23 cellular contexts compared by ENCODE assay signal in the genomic region with DNA sequence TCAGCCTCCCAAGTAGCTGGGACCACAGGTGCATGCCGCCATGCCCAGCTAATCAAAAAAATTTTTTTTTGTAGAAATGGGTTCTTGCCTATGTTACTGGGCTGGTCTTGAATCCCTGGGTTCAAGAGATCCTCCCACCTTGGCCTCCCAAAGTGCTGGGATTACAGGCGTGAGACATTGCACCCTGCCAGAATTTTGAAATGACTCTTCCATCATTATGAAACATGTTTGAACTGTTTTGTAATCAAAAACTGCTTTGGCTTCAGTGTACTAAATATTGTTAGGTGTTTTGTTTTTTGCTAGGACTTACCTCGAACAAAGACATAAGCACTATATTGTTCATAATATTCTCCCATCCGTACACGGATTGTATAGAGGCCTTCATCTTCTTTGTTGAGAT. TPM values are rescaled to one million over a fixed set of nuclear protein-coding genes. Genes with fewer than 3 reads are reported as not detected.
DNase-seq lines count a peak whose midpoint lies in the region; ATAC-seq, FAIRE-seq and TF ChIP-seq lines count a peak whose summit lies in the region.
"Had no signal": no experiment of that assay in that cellular context is flagged by ENCODE, and none has a peak within 500 bp of the region (broad histone marks: within the 10 kb centered on the region; RNA-seq: fewer than 3 reads in every experiment).

No MANE protein-coding gene starts in this region.

- peaks cover 2% of the 10 kb centered on the region for H3K36me3 Mint-ChIP-seq in osteocyte (ENCODE audit: unreplicated experiment)
- peaks cover 2% of the 10 kb centered on the region for H3K36me3 Mint-ChIP-seq in activated CD4-positive, alpha-beta memory T cell treated with anti-CD3 and anti-CD28 coated beads for 36 hours

- H3K27ac ChIP-seq in Karpas-422 (ENCODE audit: low read length) (no peak overlapping the region), HepG2 (ENCODE audit: extremely low read length, insufficient read depth, low read length) (peak overlapping the region; percentile 40), aorta (ENCODE audit: low read depth in 1 of 2, low read length in 2 of 2) (no peak overlapping the region)
- H3K27ac ChIP-seq: BLaER1, C4-2B had no signal

- no TSS peak for BruUV-seq in HepG2 (replicated peaks; lab: Mats Ljungman, UMichigan)

- H3K27me3 Mint-ChIP-seq in osteocyte (ENCODE audit: unreplicated experiment): no peaks in the 10 kb centered on the region
- H3K27me3 Mint-ChIP-seq in activated CD4-positive, alpha-beta memory T cell treated with anti-CD3 and anti-CD28 coated beads for 36 hours: no peaks in the 10 kb centered on the region
- H3K27me3 Mint-ChIP-seq: CD4-positive, alpha-beta T cell had no signal

- H3K4me3 ChIP-seq in Karpas-422 (ENCODE audit: low read length): no peak overlapping the region
- H3K4me3 ChIP-seq in HepG2 (replicated peaks in 1 of 3; ENCODE audit: insufficient read depth in 1 of 3, low read depth in 2 of 3, low read length in 3 of 3): peak overlapping the region in 2 of 3 experiments; percentile 10 to 21; a peak in 1 of 6 replicates
- no peak overlapping the region for H3K4me3 ChIP-seq in aorta (ENCODE audit: low read length in 2 of 2)
- H3K4me3 ChIP-seq: BLaER1, GM23338 had no signal

- no peak overlapping the region for H3K4me2 ChIP-seq in Karpas-422 (ENCODE audit: low read depth, low read length, poor library complexity, severe bottlenecking)
- H3K4me2 ChIP-seq in HepG2 (ENCODE audit: low read depth, low read length): peak overlapping the region; percentile 57
- H3K4me2 ChIP-seq: BLaER1, GM23338 had no signal

- H3K79me2 ChIP-seq in Karpas-422 (ENCODE audit: low read length) (no peaks in the 10 kb centered on the region), HepG2 (ENCODE audit: insufficient read depth, low read length) (no peaks in the 10 kb centered on the region)

- H3K27me3 ChIP-seq in Karpas-422 (ENCODE audit: low read length): no peaks in the 10 kb centered on the region
- H3K27me3 ChIP-seq in HepG2 (ENCODE audit: control insufficient read depth in 1 of 2, insufficient read depth in 2 of 2, low read length in 2 of 2): no peaks in the 10 kb centered on the region
- H3K27me3 ChIP-seq in aorta (ENCODE audit: control insufficient read depth in 1 of 2, insufficient read depth in 2 of 2, low read length in 1 of 2): no peaks in the 10 kb centered on the region
- H3K27me3 ChIP-seq: BLaER1 had no signal

- H2AFZ ChIP-seq in Karpas-422 (ENCODE audit: low read length) (0 out of 2 replicates have a peak overlapping the region, but pooled peaks have one; percentile 1), HepG2 (ENCODE audit: low read length) (no peak overlapping the region)
- H2AFZ ChIP-seq: GM23338 had no signal

- DNase-seq in Karpas-422: no peak
- DNase-seq in MV-4-11 (lab: John Stamatoyannopoulos, UW): peak; percentile 28
- DNase-seq in HepG2 (ENCODE audit: low spot score): no peak
- peak; percentile 36 for DNase-seq in osteocyte (ENCODE audit: extremely low spot score, unreplicated experiment)
- no peak for DNase-seq in posterior cingulate gyrus
- no peak for DNase-seq in activated CD4-positive, alpha-beta memory T cell treated with anti-CD3 and anti-CD28 coated beads for 36 hours
- DNase-seq in aorta: no peak
- DNase-seq: CD4-positive, alpha-beta T cell; CD8-positive, alpha-beta memory T cell; DMS 273 treated with DMSO at 0.1 percent for 48 hours; DMS79 treated with DMSO at 0.1 percent for 48 hours; GF-D8; H9 had no signal

- no peaks in the 10 kb centered on the region for H3K36me3 ChIP-seq in Karpas-422 (ENCODE audit: insufficient read depth, low read length)
- H3K36me3 ChIP-seq in HepG2 (replicated peaks in 1 of 2; ENCODE audit: control insufficient read depth in 1 of 2, insufficient read depth in 2 of 2, low read length in 2 of 2): no peaks in the 10 kb centered on the region
- peaks cover 5 to 10% of the 10 kb centered on the region in 2 donors for H3K36me3 ChIP-seq in aorta (ENCODE audit: control insufficient read depth in 1 of 2, insufficient read depth in 2 of 2, low read length in 1 of 2)
- H3K36me3 ChIP-seq: BLaER1 had no signal

- no peak overlapping the region for H3K4me3 Mint-ChIP-seq in osteocyte (ENCODE audit: unreplicated experiment)
- H3K4me3 Mint-ChIP-seq in activated CD4-positive, alpha-beta memory T cell treated with anti-CD3 and anti-CD28 coated beads for 36 hours: no peak overlapping the region
- H3K4me3 Mint-ChIP-seq: CD4-positive, alpha-beta T cell; CD8-positive, alpha-beta memory T cell; GM23338; H9 had no signal

- POLR2A ChIA-PET in HepG2 (lab: Yijun Ruan, JAX): no interaction called here
- POLR2A ChIA-PET in activated CD4-positive, alpha-beta memory T cell treated with anti-CD3 and anti-CD28 coated beads for 36 hours (lab: Charles Lee): no interaction called here

- H3K9me3 ChIP-seq in Karpas-422 (ENCODE audit: low read length) (no peaks in the 10 kb centered on the region), HepG2 (ENCODE audit: low read length) (no peaks in the 10 kb centered on the region), aorta (ENCODE audit: control insufficient read depth, low read length) (no peaks in the 10 kb centered on the region)
- H3K9me3 ChIP-seq: BLaER1 had no signal

- no peak for TF ChIP-seq RAD21 in HepG2 (CRISPR knock-in tag; IDR thresholded peaks at IDR 0.05)

- TF ChIP-seq POLR2A in HepG2 (IDR thresholded peaks at IDR 0.05; ENCODE audit: insufficient read depth in 1 of 2, low read depth in 2 of 2, low read length in 2 of 2): no peak

- H3K9ac ChIP-seq in Karpas-422 (ENCODE audit: low read length) (no peak overlapping the region), HepG2 (ENCODE audit: insufficient read depth, low read depth, low read length) (no peak overlapping the region)
- H3K9ac ChIP-seq: BLaER1 had no signal

- ATAC-seq in HepG2 (no peak), HG03280 (IDR thresholded peaks at IDR 0.05; ENCODE audit: unreplicated experiment) (no peak), aorta (ENCODE audit: low FRiP score) (no peak)
- ATAC-seq: GM23338, HCT116 had no signal

- intact Hi-C loops in HepG2 (cut with micrococcal nuclease; ENCODE audit: unreplicated experiment) (no loop called here), posterior cingulate gyrus (cut with DNase I) (no loop called here), aorta (cut with DNase I) (no loop called here)
- intact Hi-C loops in activated CD4-positive, alpha-beta memory T cell treated with anti-CD3 and anti-CD28 coated beads for 36 hours (cut with micrococcal nuclease): no loop called here

- H4K20me1 ChIP-seq in Karpas-422 (ENCODE audit: insufficient read depth, low read depth, low read length) (no peaks in the 10 kb centered on the region), HepG2 (ENCODE audit: insufficient read depth, low read length) (no peaks in the 10 kb centered on the region)
- H4K20me1 ChIP-seq: BLaER1 had no signal

- H3K9me2 ChIP-seq in Karpas-422 (replicated peaks; ENCODE audit: insufficient read depth, low read length): no peaks in the 10 kb centered on the region

- TF ChIP-seq CTCF in HepG2 (CRISPR knock-in tag; IDR thresholded peaks at IDR 0.05) (no peak), osteocyte (IDR thresholded peaks at IDR 0.05) (no peak)

- H3K4me1 ChIP-seq in Karpas-422 (ENCODE audit: low read length) (peaks cover 20% of the 10 kb centered on the region), HepG2 (ENCODE audit: insufficient read depth, low read length) (peaks cover 35% of the 10 kb centered on the region), aorta (ENCODE audit: control insufficient read depth in 1 of 2, insufficient read depth in 2 of 2, low read length in 2 of 2) (no peaks in the 10 kb centered on the region)
- H3K4me1 ChIP-seq: BLaER1 had no signal

- 61% methylated on average over 5 of the region's 5 CpGs for WGBS in HepG2 (ENCODE audit: low lambda C conversion rate)
- WGBS in aorta, 2 donors: 76 to 90% methylated on average over 5 of the region's 5 CpGs

- no peak overlapping the region for H3K27ac Mint-ChIP-seq in osteocyte (ENCODE audit: unreplicated experiment)
- no peak overlapping the region for H3K27ac Mint-ChIP-seq in activated CD4-positive, alpha-beta memory T cell treated with anti-CD3 and anti-CD28 coated beads for 36 hours
- H3K27ac Mint-ChIP-seq: CD4-positive, alpha-beta T cell; GM23338; H9 had no signal

- FAIRE-seq in HepG2 (lab: Jason Lieb, UNC): no peak
- FAIRE-seq: D721Med, GM12891, GM18507 had no signal

- in situ Hi-C loops in HepG2 (cut with HindIII; ENCODE audit: extremely low pct_ligation_motif_present, low pct_unique_long_range_greater_than_20kb): no loop called here

- TF ChIP-seq EP300 in HepG2 (IDR thresholded peaks at IDR 0.05; ENCODE audit: low read depth in 2 of 2, low read length in 2 of 2) (no peak), HepG2 (CRISPR knock-in tag; IDR thresholded peaks at IDR 0.05; ENCODE audit: borderline replicate concordance) (no peak)

- no peaks in the 10 kb centered on the region for H3K4me1 Mint-ChIP-seq in osteocyte (ENCODE audit: unreplicated experiment)
- H3K4me1 Mint-ChIP-seq in activated CD4-positive, alpha-beta memory T cell treated with anti-CD3 and anti-CD28 coated beads for 36 hours (ENCODE audit: low read depth): no peaks in the 10 kb centered on the region
- H3K4me1 Mint-ChIP-seq: CD8-positive, alpha-beta memory T cell; GM23338 had no signal

- no peaks in the 10 kb centered on the region for H3K9me3 Mint-ChIP-seq in osteocyte (ENCODE audit: unreplicated experiment)
- no peaks in the 10 kb centered on the region for H3K9me3 Mint-ChIP-seq in activated CD4-positive, alpha-beta memory T cell treated with anti-CD3 and anti-CD28 coated beads for 36 hours
- H3K9me3 Mint-ChIP-seq: CD4-positive, alpha-beta T cell; CD8-positive, alpha-beta memory T cell; GM23338; H9 had no signal

- CTCF ChIA-PET in HepG2 (lab: Yijun Ruan, JAX; ENCODE audit: low intra/inter-chr PET ratio, low total read pairs): no interaction called here
- CTCF ChIA-PET in activated CD4-positive, alpha-beta memory T cell treated with anti-CD3 and anti-CD28 coated beads for 36 hours (lab: Charles Lee): interaction anchor here (1.3 kb wide), 1 partner anchor 12 kb away, joined by 7 read pairs; no protein-coding TSS in a partner anchor

RNA-seq across cellular contexts. Expression of gene MYOM1, which starts 55.8 kb away (rescaled TPM):
- 0.04 TPM in 1 of 2 replicates, not detected in the other for total RNA-seq in Karpas-422 (2014; rRNA removed; shearing (Covaris generic); ENCODE audit: low replicate concordance)
- total RNA-seq in HepG2 (2016; rRNA removed; fragmentation: Illumina TruSeq; extraction: Trizol): 0.46 and 1.0 TPM in 2 replicates
- 0.35 and 1.3 TPM in 2 replicates for total RNA-seq in HepG2 (2016; cell fraction: cytosol; rRNA removed; fragmentation: Illumina TruSeq; extraction: Trizol; ENCODE audit: low read depth)
- 0.97 and 0.98 TPM in 2 replicates for total RNA-seq in HepG2 (2016; cell fraction: insoluble cytoplasmic fraction; rRNA removed; fragmentation: Illumina TruSeq; extraction: Trizol)
- 0.49 and 0.76 TPM in 2 replicates for total RNA-seq in HepG2 (2016; cell fraction: membrane; rRNA removed; fragmentation: Illumina TruSeq; extraction: Trizol)
- 0.47 and 1.3 TPM in 2 replicates for total RNA-seq in HepG2 (2016; cell fraction: nucleus; rRNA removed; fragmentation: Illumina TruSeq; extraction: Trizol)
- polyA plus RNA-seq in HepG2 (2011; rRNA removed): 0.98 and 1.6 TPM in 2 replicates
- 1.0 and 1.4 TPM in 2 replicates for polyA plus RNA-seq in HepG2 (2011; cell fraction: cytosol; rRNA removed)
- 3.6 and 4.1 TPM in 2 replicates for polyA plus RNA-seq in HepG2 (2011; cell fraction: nucleus; rRNA removed)
- 2.6 and 3.3 TPM in 2 replicates for polyA plus RNA-seq in HepG2 (2012)
- 0.16 and 0.17 TPM in 2 replicates for polyA plus RNA-seq in HepG2 (2016; cell fraction: cytosol; fragmentation: Illumina TruSeq; extraction: Trizol; ENCODE audit: low read depth)
- polyA plus RNA-seq in HepG2 (2016; cell fraction: insoluble cytoplasmic fraction; fragmentation: Illumina TruSeq; extraction: Trizol; ENCODE audit: low read depth): 0.60 and 0.63 TPM in 2 replicates
- 0.25 and 0.37 TPM in 2 replicates for polyA plus RNA-seq in HepG2 (2016; cell fraction: membrane; fragmentation: Illumina TruSeq; extraction: Trizol; ENCODE audit: low read depth)
- 1.1 and 1.2 TPM in 2 replicates for polyA plus RNA-seq in HepG2 (2016; cell fraction: nucleus; fragmentation: Illumina TruSeq; extraction: Trizol; ENCODE audit: insufficient read depth, low read depth)
- polyA minus RNA-seq in HepG2 (2011; rRNA and poly(A)+ RNA removed; ENCODE audit: low replicate concordance): 0.75 and 0.82 TPM in 2 replicates
- polyA minus RNA-seq in HepG2 (2011; cell fraction: cytosol; rRNA and poly(A)+ RNA removed): 0.89 and 0.97 TPM in 2 replicates
- 2.8 and 4.2 TPM in 2 replicates for polyA minus RNA-seq in HepG2 (2011; cell fraction: nucleus; rRNA and poly(A)+ RNA removed)
- total RNA-seq in osteocyte: 0.46 and 0.63 TPM in 2 replicates
- total RNA-seq in activated CD4-positive, alpha-beta memory T cell treated with anti-CD3 and anti-CD28 coated beads for 36 hours: 1 to 10 TPM in 1 of 2 experiments, under 1 TPM in 1; 0.90 to 1.2 TPM
- total RNA-seq in aorta: 10 to 100 TPM; 26.3 to 63.8 TPM
- 10 to 100 TPM; 15.8 to 26.4 TPM for polyA plus RNA-seq in aorta
- total RNA-seq: A172, Daoy had no signal

Comparison
In these comparisons a context has a peak if more than half of its experiments do, and no peak if none do; other contexts are left out.
1. DNase-seq: peak in MV-4-11 (single experiment) and osteocyte (single experiment); none in Karpas-422 (single experiment), HepG2 (single experiment), posterior cingulate gyrus (0 of 10), activated CD4-positive, alpha-beta memory T cell treated with anti-CD3 and anti-CD28 coated beads for 36 hours (single experiment) and aorta (0 of 2).
2. H3K4me3 ChIP-seq: peak in HepG2 (2 of 3); none in Karpas-422 (single experiment) and aorta (0 of 2).
3. RNA of gene MYOM1, which starts 55.8 kb away (total RNA-seq): 26.3 to 63.8 TPM in aorta; 0.90 to 1.2 TPM in activated CD4-positive, alpha-beta memory T cell treated with anti-CD3 and anti-CD28 coated beads for 36 hours, 0.35 to 1.3 TPM in HepG2, 0.46 to 0.63 TPM in osteocyte and 0.04 TPM in Karpas-422; every median in the first group is over 10 times any median in the second.